Comparison of ENCODE assay signal across 11 cellular contexts in genomic region chr10:32298066-32298812, GRCh38. TPM values are rescaled to one million over a fixed set of nuclear protein-coding genes. Genes with fewer than 3 reads are reported as not detected.
DNase-seq lines count a peak whose midpoint lies in the region; ATAC-seq and TF ChIP-seq lines count a peak whose summit lies in the region.
"Had no signal": no experiment of that assay in that cellular context is flagged by ENCODE, and none has a peak within 500 bp of the region (broad histone marks: within the 10 kb centered on the region; RNA-seq: fewer than 3 reads in every experiment).

No MANE protein-coding gene starts in this region.

- TF ChIP-seq CTCF in Calu3 (IDR thresholded peaks at IDR 0.05; ENCODE audit: unreplicated experiment): no peak
- TF ChIP-seq CTCF in cardiac fibroblast (IDR thresholded peaks at IDR 0.05; ENCODE audit: low read depth, low read length): no peak
- TF ChIP-seq CTCF in GM13977 (IDR thresholded peaks at IDR 0.05; ENCODE audit: extremely low read depth, insufficient read depth, missing control alignments): no peak

- no peaks in the 10 kb centered on the region for H3K27me3 Mint-ChIP-seq in Calu3 (ENCODE audit: unreplicated experiment)
- no peaks in the 10 kb centered on the region for H3K27me3 Mint-ChIP-seq in natural killer cell treated with Interleukin-12 subunit alpha and Interleukin-12 subunit beta and Interleukin-15 and Interleukin-18, amount 100 ng/mL, for 72 hours

- peaks cover 10% of the 10 kb centered on the region for H3K36me3 Mint-ChIP-seq in Calu3 (ENCODE audit: insufficient read depth, unreplicated experiment)
- peaks cover under 1% of the 10 kb centered on the region for H3K36me3 Mint-ChIP-seq in natural killer cell treated with Interleukin-12 subunit alpha and Interleukin-12 subunit beta and Interleukin-15 and Interleukin-18, amount 100 ng/mL, for 72 hours

- BruUV-seq in Calu3 (replicated peaks; lab: Mats Ljungman, UMichigan): no TSS peak

- CTCF ChIA-PET in Calu3 (lab: Charles Lee): interaction anchor here (1.0 kb wide), 1 partner anchor 8 kb away, joined by 3 read pairs; no protein-coding TSS in a partner anchor

- in situ Hi-C loops in GM13977 (cut with MboI; ENCODE audit: low pct_unique_long_range_greater_than_20kb, low sequenced_read_pairs, unreplicated experiment): no loop called here

- H3K4me1 Mint-ChIP-seq in Calu3 (ENCODE audit: low read depth, unreplicated experiment): peaks cover 31% of the 10 kb centered on the region
- H3K4me1 Mint-ChIP-seq in natural killer cell treated with Interleukin-12 subunit alpha and Interleukin-12 subunit beta and Interleukin-15 and Interleukin-18, amount 100 ng/mL, for 72 hours (ENCODE audit: low read depth in 2 of 2): peaks cover 35 to 39% of the 10 kb centered on the region in 2 donors

- no peak overlapping the region for H3K4me3 ChIP-seq in cardiac fibroblast (replicated peaks in 1 of 2; ENCODE audit: low read depth in 2 of 2, low read length in 2 of 2)
- H3K4me3 ChIP-seq: heart left ventricle had no signal

- no peak for ATAC-seq in natural killer cell treated with Interleukin-12 subunit alpha and Interleukin-12 subunit beta and Interleukin-15 and Interleukin-18, amount 100 ng/mL, for 72 hours
- no peak for ATAC-seq in GM19324 (IDR thresholded peaks at IDR 0.05; ENCODE audit: low FRiP score, unreplicated experiment)
- no peak for ATAC-seq in GM18909 (IDR thresholded peaks at IDR 0.05; ENCODE audit: poor library complexity, unreplicated experiment)
- ATAC-seq: heart left ventricle had no signal

- H3K4me3 Mint-ChIP-seq in Calu3 (ENCODE audit: low read depth, unreplicated experiment): peak overlapping the region; percentile 5
- no peak overlapping the region for H3K4me3 Mint-ChIP-seq in natural killer cell treated with Interleukin-12 subunit alpha and Interleukin-12 subunit beta and Interleukin-15 and Interleukin-18, amount 100 ng/mL, for 72 hours

- intact Hi-C loops in Calu3 (cut with micrococcal nuclease; ENCODE audit: unreplicated experiment): loop anchor here (5.0 kb wide), 1 partner anchor 34 kb away; no protein-coding TSS in a partner anchor

- no peak for DNase-seq in Calu3
- peak; percentile 16 for DNase-seq in NCI-H226
- peak; percentile 38 to 82 for DNase-seq in cardiac fibroblast (ENCODE audit: low read depth in 2 of 2)
- no peak for DNase-seq in natural killer cell treated with Interleukin-12 subunit alpha and Interleukin-12 subunit beta and Interleukin-15 and Interleukin-18, amount 100 ng/mL, for 72 hours (ENCODE audit: low spot score)
- no peak for DNase-seq in GM13977 (ENCODE audit: low spot score)
- no peak for DNase-seq in NCI-H2107 treated with DMSO at 0.1 percent for 48 hours (lab: John Stamatoyannopoulos, UW; ENCODE audit: unreplicated experiment)
- DNase-seq: anterior cingulate cortex, GF-D8, heart left ventricle had no signal

- H3K27ac Mint-ChIP-seq in Calu3 (ENCODE audit: unreplicated experiment): peak overlapping the region; percentile 82
- peak overlapping the region; percentile 4 to 12 for H3K27ac Mint-ChIP-seq in natural killer cell treated with Interleukin-12 subunit alpha and Interleukin-12 subunit beta and Interleukin-15 and Interleukin-18, amount 100 ng/mL, for 72 hours

- H3K9me3 Mint-ChIP-seq in Calu3 (ENCODE audit: low read depth, unreplicated experiment): no peaks in the 10 kb centered on the region
- no peaks in the 10 kb centered on the region for H3K9me3 Mint-ChIP-seq in natural killer cell treated with Interleukin-12 subunit alpha and Interleukin-12 subunit beta and Interleukin-15 and Interleukin-18, amount 100 ng/mL, for 72 hours

RNA-seq across cellular contexts. Expression of gene EPC1, which starts 48.7 kb away (rescaled TPM):
- 27.2 and 30.0 TPM in 2 replicates for total RNA-seq in Calu3 (2022)
- total RNA-seq in natural killer cell treated with Interleukin-12 subunit alpha and Interleukin-12 subunit beta and Interleukin-15 and Interleukin-18, amount 100 ng/mL, for 72 hours: 10 to 100 TPM; 43.4 to 45.9 TPM

Comparison
In these comparisons a context has a peak if more than half of its experiments do, and no peak if none do; other contexts are left out.
1. DNase-seq: peak in NCI-H226 (single experiment) and cardiac fibroblast (2 of 2); none in Calu3 (single experiment), natural killer cell treated with Interleukin-12 subunit alpha and Interleukin-12 subunit beta and Interleukin-15 and Interleukin-18, amount 100 ng/mL, for 72 hours (single experiment), GM13977 (single experiment) and NCI-H2107 treated with DMSO at 0.1 percent for 48 hours (single experiment).